In the genomic region with DNA sequence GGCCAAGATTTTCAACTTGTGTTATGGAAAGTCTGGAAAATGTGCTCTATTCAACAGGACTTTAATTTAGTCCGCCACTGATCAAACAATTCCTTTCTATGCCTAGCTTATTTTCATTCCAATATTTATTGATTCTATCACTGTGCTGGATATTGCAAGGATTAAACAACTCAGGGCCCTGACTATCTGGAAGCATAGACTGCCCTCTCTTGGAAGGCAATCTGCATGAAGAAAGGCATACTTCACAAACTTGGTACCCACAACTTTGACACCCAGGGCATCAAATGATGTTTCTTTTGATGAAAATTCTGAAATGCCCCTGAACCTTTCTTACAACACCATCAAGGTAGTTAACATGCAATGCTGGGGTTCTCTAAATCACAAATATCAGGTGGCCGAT, we compare ENCODE assay signal across 14 cellular contexts.
DNase-seq lines count a peak whose midpoint lies in the region; ATAC-seq, FAIRE-seq and TF ChIP-seq lines count a peak whose summit lies in the region.
"Had no signal": no experiment of that assay in that cellular context is flagged by ENCODE, and none has a peak within 500 bp of the region (broad histone marks: within the 10 kb centered on the region; RNA-seq: fewer than 3 reads in every experiment).

No MANE protein-coding gene starts in this region.

- FAIRE-seq in astrocyte (lab: Jason Lieb, UNC) (peak; percentile 13), GM19239 (lab: Jason Lieb, UNC) (no peak)

- no CpG with 5 or more reads among the region's 2 CpGs for WGBS in H9 (ENCODE audit: extremely low coverage, insufficient read length, low lambda C conversion rate)
- 92% methylated on average over 2 of the region's 2 CpGs for WGBS in hepatocyte (ENCODE audit: low lambda C conversion rate, missing lambda C conversion rate)

- no peaks in the 10 kb centered on the region for H3K79me2 ChIP-seq in H9 (ENCODE audit: insufficient read depth, low read length)
- H3K79me2 ChIP-seq in astrocyte (ENCODE audit: insufficient read depth, low read length) = no peaks in the 10 kb centered on the region
- H3K79me2 ChIP-seq in hepatocyte = no peaks in the 10 kb centered on the region

- H3T11ph ChIP-seq in H9 (ENCODE audit: low read length) = no peak overlapping the region

- H3K36me3 ChIP-seq in astrocyte (ENCODE audit: insufficient read depth, low read length) (no peaks in the 10 kb centered on the region), hepatocyte (replicated peaks; ENCODE audit: insufficient read depth, low read depth) (no peaks in the 10 kb centered on the region)

- H2BK15ac ChIP-seq in H9 (ENCODE audit: low read depth, low read length) = no peak overlapping the region

- H3K9me3 Mint-ChIP-seq in H9 (no peaks in the 10 kb centered on the region), astrocyte (ENCODE audit: unreplicated experiment) (no peaks in the 10 kb centered on the region)

- H3K79me1 ChIP-seq in H9 (ENCODE audit: insufficient read depth, low read depth, low read length, poor library complexity, severe bottlenecking) = no peaks in the 10 kb centered on the region

- TF ChIP-seq CTCF in AG04449 (IDR thresholded peaks at IDR 0.05; ENCODE audit: insufficient read depth, low read length, missing control alignments) (peak; percentile 25), H9 (conservative IDR thresholded peaks at IDR 0.05) (peak; percentile 27; the same call in 1 of the 3 replicates), astrocyte (IDR thresholded peaks at IDR 0.05; ENCODE audit: insufficient read depth, low read depth, low read length) (peak; percentile 17), hepatocyte (IDR thresholded peaks at IDR 0.05; ENCODE audit: poor library complexity) (peak; percentile 32)

- no peak overlapping the region for H2AFZ ChIP-seq in H9 (ENCODE audit: low read length)
- H2AFZ ChIP-seq in astrocyte (ENCODE audit: low read depth, low read length) = no peak overlapping the region
- no peak overlapping the region for H2AFZ ChIP-seq in hepatocyte

- H3K9ac ChIP-seq in H9 (ENCODE audit: extremely low read depth, insufficient read length, low read length) (no peak overlapping the region), astrocyte (ENCODE audit: low read length) (no peak overlapping the region)

- no peak overlapping the region for H2BK5ac ChIP-seq in H9 (ENCODE audit: insufficient read length, low read length)

- no peak overlapping the region for H3K56ac ChIP-seq in H9 (ENCODE audit: insufficient read length, low read depth, low read length)

- no peaks in the 10 kb centered on the region for H3K27me3 ChIP-seq in H9 (ENCODE audit: insufficient read depth, low read length)
- no peaks in the 10 kb centered on the region for H3K27me3 ChIP-seq in astrocyte (ENCODE audit: insufficient read depth, low read length)
- H3K27me3 ChIP-seq in hepatocyte = no peaks in the 10 kb centered on the region

- no peak overlapping the region for H2AK5ac ChIP-seq in H9 (ENCODE audit: insufficient read length, low read length)

- no peaks in the 10 kb centered on the region for H3K9me3 ChIP-seq in H9 (ENCODE audit: control insufficient read depth, low read depth, low read length)
- no peaks in the 10 kb centered on the region for H3K9me3 ChIP-seq in astrocyte (ENCODE audit: insufficient read depth, low read depth, low read length)
- H3K9me3 ChIP-seq in hepatocyte (ENCODE audit: low read depth) = no peaks in the 10 kb centered on the region

- POLR2A ChIA-PET in AG04449 (lab: Yijun Ruan, JAX) = no interaction called here

- H3K14ac ChIP-seq in H9 (ENCODE audit: insufficient read depth, low read length) = no peak overlapping the region

- H3K23me2 ChIP-seq in H9 (ENCODE audit: insufficient read length, low read depth, low read length, poor library complexity, severe bottlenecking) = no peaks in the 10 kb centered on the region

- H3K27me3 Mint-ChIP-seq in H9 (ENCODE audit: low read depth) = no peaks in the 10 kb centered on the region
- H3K27me3 Mint-ChIP-seq in astrocyte (ENCODE audit: low read depth, unreplicated experiment) = no peaks in the 10 kb centered on the region
- H3K27me3 Mint-ChIP-seq: type B pancreatic cell had no signal

- no peaks in the 10 kb centered on the region for H3K9me2 ChIP-seq in hepatocyte (replicated peaks; ENCODE audit: insufficient read depth)

- no peak overlapping the region for H2BK120ac ChIP-seq in H9 (ENCODE audit: low read depth, low read length, poor library complexity, severe bottlenecking)

- H4K20me1 ChIP-seq in H9 (ENCODE audit: control insufficient read depth, insufficient read depth, insufficient read length) (no peaks in the 10 kb centered on the region), astrocyte (ENCODE audit: insufficient read depth, low read length) (no peaks in the 10 kb centered on the region), hepatocyte (ENCODE audit: insufficient read depth, poor library complexity, severe bottlenecking) (no peaks in the 10 kb centered on the region)

- ATAC-seq in HG02970 (IDR thresholded peaks at IDR 0.05; ENCODE audit: low FRiP score, unreplicated experiment) = no peak
- no peak for ATAC-seq in GM19467 (IDR thresholded peaks at IDR 0.05; ENCODE audit: unreplicated experiment)
- ATAC-seq in HG03439 (IDR thresholded peaks at IDR 0.05; ENCODE audit: unreplicated experiment) = no peak

- H3K4me1 ChIP-seq in H9 (ENCODE audit: insufficient read depth, low read length) = no peaks in the 10 kb centered on the region
- peaks cover 5% of the 10 kb centered on the region for H3K4me1 ChIP-seq in astrocyte (ENCODE audit: insufficient read depth, low read length)
- H3K4me1 ChIP-seq in hepatocyte (ENCODE audit: insufficient read depth) = peaks cover 4% of the 10 kb centered on the region

- CTCF ChIA-PET in AG04449 (lab: Yijun Ruan, JAX) = interaction anchor here (0.6 to 1.6 kb wide), 11 partner anchors 10 to 764 kb away, joined by 3 to 10 read pairs (median 3); no protein-coding TSS in a partner anchor

- DNase-seq in AG04449 (ENCODE audit: low read depth, low spot score) (no peak), H9 (no peak), astrocyte (ENCODE audit: low read depth) (no peak), hepatocyte (ENCODE audit: low spot score) (no peak), GM19239 (ENCODE audit: insufficient read length, low spot score) (no peak)
- DNase-seq: activated CD4-positive, alpha-beta T cell treated with anti-CD3 and anti-CD28 coated beads, Interleukin-2, amount 50 U/mL, for 4 hours; activated naive CD4-positive, alpha-beta T cell; MV-4-11; NCI-H526 had no signal

- H3K4me3 Mint-ChIP-seq in H9 (no peak overlapping the region), astrocyte (ENCODE audit: unreplicated experiment) (no peak overlapping the region)
- H3K4me3 Mint-ChIP-seq: type B pancreatic cell had no signal

- H2BK12ac ChIP-seq in H9 (ENCODE audit: insufficient read length, low read depth, low read length) = no peak overlapping the region

- H4K91ac ChIP-seq in H9 (ENCODE audit: insufficient read length, low read depth, low read length) = no peak overlapping the region

- no peak overlapping the region for H3K23ac ChIP-seq in H9 (ENCODE audit: insufficient read length, low read depth, low read length)

- H3K4me3 ChIP-seq in AG04449 (ENCODE audit: low read depth, low read length) (no peak overlapping the region), astrocyte (ENCODE audit: insufficient read depth, low read depth, low read length) (no peak overlapping the region), hepatocyte (no peak overlapping the region)
- H3K4me3 ChIP-seq: skin epidermis had no signal

- H2BK20ac ChIP-seq in H9 (ENCODE audit: low read depth, low read length, poor library complexity, severe bottlenecking) = no peak overlapping the region

- H3K4me2 ChIP-seq in H9 (ENCODE audit: insufficient read depth, insufficient read length, low read length) = no peak overlapping the region
- H3K4me2 ChIP-seq in astrocyte (ENCODE audit: low read length) = no peak overlapping the region
- H3K4me2 ChIP-seq in hepatocyte = no peak overlapping the region

- H3K27ac ChIP-seq in H9 (ENCODE audit: insufficient read length, low read depth, low read length) (no peak overlapping the region), astrocyte (ENCODE audit: low read depth, low read length) (no peak overlapping the region), hepatocyte (no peak overlapping the region)
- H3K27ac ChIP-seq: skin epidermis had no signal

- H3K27ac Mint-ChIP-seq in H9 = no peak overlapping the region
- H3K27ac Mint-ChIP-seq in astrocyte (ENCODE audit: unreplicated experiment) = no peak overlapping the region
- H3K27ac Mint-ChIP-seq: type B pancreatic cell had no signal

- H4K8ac ChIP-seq in H9 (replicated peaks; ENCODE audit: insufficient read length, low read depth, low read length) = no peak overlapping the region

- H3K4ac ChIP-seq in H9 (ENCODE audit: low read depth, low read length) = no peak overlapping the region

- no peaks in the 10 kb centered on the region for H3K4me1 Mint-ChIP-seq in H9
- no peaks in the 10 kb centered on the region for H3K4me1 Mint-ChIP-seq in astrocyte (ENCODE audit: low read depth, unreplicated experiment)

- no peaks in the 10 kb centered on the region for H3K36me3 Mint-ChIP-seq in H9 (ENCODE audit: insufficient read depth in 1 of 3, low read depth in 3 of 3)
- no peaks in the 10 kb centered on the region for H3K36me3 Mint-ChIP-seq in astrocyte (ENCODE audit: low read depth, unreplicated experiment)

- no peak overlapping the region for H3K18ac ChIP-seq in H9 (ENCODE audit: insufficient read length, low read depth, low read length)

- H4K5ac ChIP-seq in H9 (ENCODE audit: insufficient read length, low read depth, low read length) = no peak overlapping the region
